ENCODE assay signal across 8 cellular contexts in genomic region chr9:36258989-36259315, GRCh38. TPM values are rescaled to one million over a fixed set of nuclear protein-coding genes. Genes with fewer than 3 reads are reported as not detected.
DNase-seq lines count a peak whose midpoint lies in the region; ATAC-seq and TF ChIP-seq lines count a peak whose summit lies in the region.

No MANE protein-coding gene starts in this region.

- peak overlapping the region; percentile 65 for H2AK5ac ChIP-seq in mesenchymal stem cell (ENCODE audit: low read length, severe bottlenecking)

- H3K4me1 Mint-ChIP-seq in brain: peaks cover 17% of the 10 kb centered on the region

- no peak overlapping the region for H3K14ac ChIP-seq in mesenchymal stem cell (ENCODE audit: low read length in 2 of 2)

- H2BK120ac ChIP-seq in mesenchymal stem cell (ENCODE audit: low read depth, low read length): no peak overlapping the region

- peak overlapping the region; percentile 97 for H3K9ac ChIP-seq in mesenchymal stem cell (ENCODE audit: low read length)

- no peak overlapping the region for H3K23ac ChIP-seq in mesenchymal stem cell (ENCODE audit: low read length in 2 of 2)

- peaks cover 8% of the 10 kb centered on the region for H3K27me3 Mint-ChIP-seq in brain

- H3K27ac ChIP-seq in heart left ventricle: peak overlapping the region; percentile 93 to 100 (median 98)
- peak overlapping the region; percentile 90 for H3K27ac ChIP-seq in mesenchymal stem cell (ENCODE audit: low read length, poor library complexity, severe bottlenecking)
- H3K27ac ChIP-seq in uterus: peak overlapping the region; percentile 95

- H4K91ac ChIP-seq in mesenchymal stem cell (ENCODE audit: low read length): peak overlapping the region; percentile 77

- WGBS in heart left ventricle, 4 donors: 50 to 55% (median 51%) methylated on average over 7 of the region's 7 CpGs
- 80% methylated on average over 7 of the region's 7 CpGs for WGBS in mesenchymal stem cell

- H3K9me3 ChIP-seq in heart left ventricle (no peaks in the 10 kb centered on the region), mesenchymal stem cell (ENCODE audit: control insufficient read depth, low read length) (no peaks in the 10 kb centered on the region), uterus (no peaks in the 10 kb centered on the region)

- ATAC-seq in heart left ventricle: peak in 1 of 4 donors; percentile 1
- ATAC-seq in left cardiac atrium: no peak
- no peak for ATAC-seq in GM18520 (IDR thresholded peaks at IDR 0.05; ENCODE audit: unreplicated experiment)

- H3K36me3 ChIP-seq in heart left ventricle (peaks cover 0 to 4% (median 0%) of the 10 kb centered on the region in 9 donors), mesenchymal stem cell (ENCODE audit: control insufficient read depth in 1 of 2, insufficient read depth in 2 of 2, low read depth in 1 of 2, low read length in 2 of 2) (peaks cover 0 to 3% of the 10 kb centered on the region in 2 experiments), uterus (no peaks in the 10 kb centered on the region)

- no peak for TF ChIP-seq POLR2A in heart left ventricle (IDR thresholded peaks at IDR 0.05)
- TF ChIP-seq POLR2A in uterus (IDR thresholded peaks at IDR 0.05): no peak

- H2BK15ac ChIP-seq in mesenchymal stem cell (ENCODE audit: low read depth, poor library complexity, severe bottlenecking): no peak overlapping the region

- peak overlapping the region in 1 of 2 experiments; percentile 24 for H3K4ac ChIP-seq in mesenchymal stem cell (ENCODE audit: low read depth in 1 of 2, low read length in 2 of 2)

- H3K4me1 ChIP-seq in heart left ventricle: peaks cover 0 to 21% (median 8%) of the 10 kb centered on the region in 12 donors
- peaks cover 7% of the 10 kb centered on the region for H3K4me1 ChIP-seq in mesenchymal stem cell (ENCODE audit: control insufficient read depth, insufficient read depth, low read depth, low read length)
- H3K4me1 ChIP-seq in uterus: peaks cover 0 to 3% of the 10 kb centered on the region in 2 donors

- peak overlapping the region; percentile 64 for H2AFZ ChIP-seq in mesenchymal stem cell (ENCODE audit: low read depth, low read length)

- DNase-seq in heart left ventricle (peak in 1 of 5 donors; percentile 21), left cardiac atrium (no peak), mesenchymal stem cell (no peak), uterus (peak in 1 of 2 donors; percentile 22), T-helper 9 cell (no peak), NOMO-1 treated with DMSO at 0.1 percent for 48 hours (lab: John Stamatoyannopoulos, UW; ENCODE audit: unreplicated experiment) (no peak)

- H3K79me1 ChIP-seq in mesenchymal stem cell (replicated peaks; ENCODE audit: low read length, poor library complexity, severe bottlenecking): peaks cover 2% of the 10 kb centered on the region

- peak overlapping the region; percentile 93 to 99 (median 98) for H3K4me3 Mint-ChIP-seq in brain

- H4K8ac ChIP-seq in mesenchymal stem cell (ENCODE audit: low read length): peak overlapping the region; percentile 98

- intact Hi-C loops in heart left ventricle (cut with DNase I): loop anchor here in 8 of 10 donors (1.0 to 10.0 kb wide), 8 partner anchors 42 to 228 kb away; partner anchors contain the start of gene CLTA (in 2 of the 8)
- intact Hi-C loops in left cardiac atrium (cut with DNase I): no loop called here
- intact Hi-C loops in uterus (cut with DNase I; ENCODE audit: low total_unique reads): no loop called here

- H3K36me3 Mint-ChIP-seq in brain: peaks cover 19% of the 10 kb centered on the region

- peak overlapping the region; percentile 97 to 99 (median 98) for H3K27ac Mint-ChIP-seq in brain

- H3K4me2 ChIP-seq in mesenchymal stem cell (ENCODE audit: low read length, poor library complexity, severe bottlenecking): peak overlapping the region; percentile 83

- no peak overlapping the region for H2BK12ac ChIP-seq in mesenchymal stem cell (ENCODE audit: low read length in 2 of 2)

- no peak overlapping the region for H2BK5ac ChIP-seq in mesenchymal stem cell (ENCODE audit: low read depth, low read length, poor library complexity, severe bottlenecking)

- H3K4me3 ChIP-seq in heart left ventricle (peak overlapping the region; percentile 75 to 99 (median 83)), mesenchymal stem cell (ENCODE audit: insufficient read depth in 1 of 2, low read depth in 1 of 2, low read length in 2 of 2) (peak overlapping the region; percentile 90 to 94), uterus (peak overlapping the region; percentile 78 to 79)

- peaks cover 0 to 7% (median 0%) of the 10 kb centered on the region in 5 experiments for H3K9me3 Mint-ChIP-seq in brain

- peak overlapping the region in 1 of 2 experiments; percentile 86 for H3K18ac ChIP-seq in mesenchymal stem cell (ENCODE audit: low read depth in 1 of 2, low read length in 2 of 2)

- no peak for TF ChIP-seq CTCF in heart left ventricle (IDR thresholded peaks at IDR 0.05)
- no peak for TF ChIP-seq CTCF in brain (conservative IDR thresholded peaks at IDR 0.05)
- TF ChIP-seq CTCF in uterus (IDR thresholded peaks at IDR 0.05): no peak

- H3K27me3 ChIP-seq in heart left ventricle: no peaks in the 10 kb centered on the region
- H3K27me3 ChIP-seq in mesenchymal stem cell (ENCODE audit: control insufficient read depth in 1 of 2, insufficient read depth in 1 of 2, low read length in 2 of 2): no peaks in the 10 kb centered on the region
- no peaks in the 10 kb centered on the region for H3K27me3 ChIP-seq in uterus

RNA-seq across cellular contexts. Expression of gene GNE, which starts 0.7 kb away (rescaled TPM):
- 10 to 100 TPM; 10.4 to 22.0 (median 11.8) TPM for total RNA-seq in heart left ventricle
- 10 to 100 TPM in 1 of 2 donors, 1 to 10 TPM in 1; 3.7 to 14.0 TPM for polyA plus RNA-seq in heart left ventricle
- 10 to 100 TPM; 14.3 to 17.7 TPM for total RNA-seq in left cardiac atrium
- 26.6 TPM for polyA plus RNA-seq in brain (ENCODE audit: insufficient read depth, low read depth, low replicate concordance)
- polyA plus RNA-seq in mesenchymal stem cell (2013, experiment 1 of 2): 8.1 TPM
- polyA plus RNA-seq in mesenchymal stem cell (2013, experiment 2 of 2): 8.0 TPM
- 10 to 100 TPM; 10.3 to 42.2 (median 30.0) TPM for total RNA-seq in uterus

Comparison
In these comparisons a context has a peak if more than half of its experiments do, and no peak if none do; other contexts are left out.
1. intact Hi-C loops: an anchor here in heart left ventricle (1.0 to 10.0 kb wide); none called in left cardiac atrium and uterus.